14 cellular contexts compared by ENCODE assay signal in genomic region chr19:30222993-30223865, GRCh38.
DNase-seq lines count a peak whose midpoint lies in the region; ATAC-seq and TF ChIP-seq lines count a peak whose summit lies in the region.
"Had no signal": no experiment of that assay in that cellular context is flagged by ENCODE, and none has a peak within 500 bp of the region (broad histone marks: within the 10 kb centered on the region; RNA-seq: fewer than 3 reads in every experiment).

No MANE protein-coding gene starts in this region.

- CTCF ChIA-PET in activated CD4-positive, alpha-beta T cell treated with anti-CD3 and anti-CD28 coated beads for 36 hours (lab: Charles Lee): interaction anchor here (1.0 to 1.5 kb wide), 2 partner anchors 9 to 15 kb away, joined by 3 to 5 read pairs; no protein-coding TSS in a partner anchor
- CTCF ChIA-PET in IMR-90 (lab: Yijun Ruan, JAX): interaction anchor here (0.6 kb wide), 1 partner anchor 184 kb away, joined by 4 read pairs; no protein-coding TSS in a partner anchor

- no peak overlapping the region for H2BK120ac ChIP-seq in IMR-90 (ENCODE audit: low read depth, low read length)

- H3K36me3 ChIP-seq in IMR-90 (ENCODE audit: control insufficient read depth, insufficient read depth, low read length) (no peaks in the 10 kb centered on the region), iPS DF 6.9 (ENCODE audit: control insufficient read depth, insufficient read depth, low read length) (no peaks in the 10 kb centered on the region), MG63 (no peaks in the 10 kb centered on the region)
- H3K36me3 ChIP-seq: lower lobe of right lung, upper lobe of right lung had no signal

- H3K4me1 Mint-ChIP-seq in activated CD4-positive, alpha-beta T cell treated with anti-CD3 and anti-CD28 coated beads, Interleukin-2, amount 10 ng/mL, durations not matched to agents 24 days and 14 days: peaks cover 21% of the 10 kb centered on the region
- H3K4me1 Mint-ChIP-seq in activated CD4-positive, alpha-beta T cell treated with anti-CD3 and anti-CD28 coated beads for 36 hours: peaks cover 24% of the 10 kb centered on the region

- H3K27ac Mint-ChIP-seq in activated CD4-positive, alpha-beta T cell treated with anti-CD3 and anti-CD28 coated beads, Interleukin-2, amount 10 ng/mL, durations not matched to agents 24 days and 14 days: peak overlapping the region; percentile 45
- no peak overlapping the region for H3K27ac Mint-ChIP-seq in activated CD4-positive, alpha-beta T cell treated with anti-CD3 and anti-CD28 coated beads for 36 hours
- H3K27ac Mint-ChIP-seq: HFFc6 had no signal

- ATAC-seq in activated CD4-positive, alpha-beta T cell treated with anti-CD3 and anti-CD28 coated beads for 36 hours: no peak
- no peak for ATAC-seq in IMR-90 (ENCODE audit: low read depth)
- no peak for ATAC-seq in GM19463 (IDR thresholded peaks at IDR 0.05; ENCODE audit: unreplicated experiment)

- H3K4me3 ChIP-seq in IMR-90 (ENCODE audit: insufficient read depth, low read depth, low read length) (no peak overlapping the region), iPS DF 6.9 (ENCODE audit: low read length) (peak overlapping the region; percentile 51; the same call in 1 of the 2 replicates), MG63 (no peak overlapping the region)
- H3K4me3 ChIP-seq: lower lobe of right lung, upper lobe of right lung had no signal

- in situ Hi-C loops in IMR-90 (cut with MboI; ENCODE audit: low sequenced_read_pairs): no loop called here

- no peak overlapping the region for H2BK15ac ChIP-seq in IMR-90 (ENCODE audit: low read depth, low read length)

- 16% methylated on average over 16 of the region's 36 CpGs; no CpG with 5 or more reads in 1 of the 2 experiments for WGBS in IMR-90 (ENCODE audit: extremely low coverage in 2 of 2, insufficient read length in 1 of 2), 2 experiments
- no CpG with 5 or more reads among the region's 36 CpGs for WGBS in iPS DF 6.9 (ENCODE audit: insufficient coverage, insufficient read length)

- H3K18ac ChIP-seq in IMR-90 (ENCODE audit: low read depth, low read length): no peak overlapping the region

- no peaks in the 10 kb centered on the region for H3K79me1 ChIP-seq in IMR-90 (ENCODE audit: low read depth in 1 of 2, low read length in 2 of 2)

- H3K36me3 Mint-ChIP-seq in activated CD4-positive, alpha-beta T cell treated with anti-CD3 and anti-CD28 coated beads, Interleukin-2, amount 10 ng/mL, durations not matched to agents 24 days and 14 days (ENCODE audit: low read depth): peaks cover 12% of the 10 kb centered on the region
- no peaks in the 10 kb centered on the region for H3K36me3 Mint-ChIP-seq in activated CD4-positive, alpha-beta T cell treated with anti-CD3 and anti-CD28 coated beads for 36 hours (ENCODE audit: low read depth)

- peak overlapping the region; percentile 42 for H2AK9ac ChIP-seq in IMR-90 (replicated peaks; ENCODE audit: low read depth, low read length, poor library complexity)

- dilution Hi-C loops in IMR-90 (cut with HindIII; ENCODE audit: low sequenced_read_pairs, unreplicated experiment): no loop called here

- H2AFZ ChIP-seq in IMR-90 (replicated peaks; ENCODE audit: low read length, poor library complexity): no peak overlapping the region

- H3K4me2 ChIP-seq in IMR-90 (ENCODE audit: low read depth, low read length): no peak overlapping the region

- no peak overlapping the region for H3K14ac ChIP-seq in IMR-90 (replicated peaks; ENCODE audit: low read depth, low read length)

- TF ChIP-seq POLR2A in IMR-90 (IDR thresholded peaks at IDR 0.05; ENCODE audit: low read depth, low read length): no peak

- no peak overlapping the region for H4K91ac ChIP-seq in IMR-90 (ENCODE audit: insufficient read depth, low read depth, low read length)

- H3K56ac ChIP-seq in IMR-90 (ENCODE audit: extremely low read depth, insufficient read depth, low read length): no peak overlapping the region

- no peak overlapping the region for H4K8ac ChIP-seq in IMR-90 (ENCODE audit: low read depth in 2 of 2, low read length in 2 of 2)

- H3K4ac ChIP-seq in IMR-90 (ENCODE audit: low read depth, low read length): no peak overlapping the region

- POLR2A ChIA-PET in activated CD4-positive, alpha-beta T cell treated with anti-CD3 and anti-CD28 coated beads for 36 hours (lab: Charles Lee): interaction anchor here (0.6 kb wide), 1 partner anchor 507 kb away, joined by 3 read pairs; no protein-coding TSS in a partner anchor
- POLR2A ChIA-PET in IMR-90 (lab: Charles Lee; ENCODE audit: unreplicated experiment): no interaction called here

- H3K9ac ChIP-seq in IMR-90 (ENCODE audit: low read depth, low read length): no peak overlapping the region

- H4K5ac ChIP-seq in IMR-90 (ENCODE audit: low read depth, low read length): no peak overlapping the region

- no peak overlapping the region for H2AK5ac ChIP-seq in IMR-90 (ENCODE audit: low read depth, low read length)

- TF ChIP-seq CTCF in IMR-90 (conservative IDR thresholded peaks at IDR 0.05; ENCODE audit: low read depth, low read length): no peak

- no peak overlapping the region for H2BK5ac ChIP-seq in IMR-90 (ENCODE audit: low read depth, low read length, poor library complexity, severe bottlenecking)

- DNase-seq in activated CD4-positive, alpha-beta T cell treated with anti-CD3 and anti-CD28 coated beads, Interleukin-2, amount 10 ng/mL, durations not matched to agents 24 days and 14 days: no peak
- DNase-seq in activated CD4-positive, alpha-beta T cell treated with anti-CD3 and anti-CD28 coated beads for 36 hours: no peak
- DNase-seq in IMR-90: no peak
- DNase-seq in iPS DF 6.9 (ENCODE audit: low read depth, low spot score): no peak
- DNase-seq in retina: peak; percentile 84
- DNase-seq in hepatic stellate cell (ENCODE audit: low spot score): no peak
- no peak for DNase-seq in MG63
- DNase-seq: activated effector memory CD4-positive, alpha-beta T cell treated with Interleukin-2 at 50 U/mL for 16 hours; COR-L47; HFFc6; lower lobe of right lung; NCI-H1105; upper lobe of right lung had no signal

- BruUV-seq in IMR-90 (replicated peaks; lab: Mats Ljungman, UMichigan): no TSS peak

- H3K23ac ChIP-seq in IMR-90 (ENCODE audit: low read depth, low read length): no peak overlapping the region

- no peaks in the 10 kb centered on the region for H4K20me1 ChIP-seq in IMR-90 (ENCODE audit: insufficient read depth, low read length)

- H3K27ac ChIP-seq in IMR-90 (ENCODE audit: insufficient read depth, low read length): no peak overlapping the region
- H3K27ac ChIP-seq in iPS DF 6.9 (ENCODE audit: low read length): no peak overlapping the region
- H3K27ac ChIP-seq: lower lobe of right lung, upper lobe of right lung had no signal

- no peak for TF ChIP-seq RAD21 in IMR-90 (IDR thresholded peaks at IDR 0.05; ENCODE audit: low read length)

- peaks cover 41% of the 10 kb centered on the region for H3K27me3 ChIP-seq in IMR-90 (ENCODE audit: control insufficient read depth, insufficient read depth, low read length)
- H3K27me3 ChIP-seq in iPS DF 6.9 (ENCODE audit: control insufficient read depth, insufficient read depth, low read length): peaks cover 42% of the 10 kb centered on the region
- peaks cover 26% of the 10 kb centered on the region for H3K27me3 ChIP-seq in MG63

- peaks cover 9% of the 10 kb centered on the region for H3K9me3 Mint-ChIP-seq in activated CD4-positive, alpha-beta T cell treated with anti-CD3 and anti-CD28 coated beads, Interleukin-2, amount 10 ng/mL, durations not matched to agents 24 days and 14 days
- H3K9me3 Mint-ChIP-seq in activated CD4-positive, alpha-beta T cell treated with anti-CD3 and anti-CD28 coated beads for 36 hours (ENCODE audit: low read depth): no peaks in the 10 kb centered on the region
- H3K9me3 Mint-ChIP-seq: HFFc6 had no signal

- peaks cover 56% of the 10 kb centered on the region for H3K27me3 Mint-ChIP-seq in activated CD4-positive, alpha-beta T cell treated with anti-CD3 and anti-CD28 coated beads, Interleukin-2, amount 10 ng/mL, durations not matched to agents 24 days and 14 days
- peaks cover 55% of the 10 kb centered on the region for H3K27me3 Mint-ChIP-seq in activated CD4-positive, alpha-beta T cell treated with anti-CD3 and anti-CD28 coated beads for 36 hours

- no peak overlapping the region for H2BK20ac ChIP-seq in IMR-90 (ENCODE audit: low read depth, low read length)

- intact Hi-C loops in activated CD4-positive, alpha-beta T cell treated with anti-CD3 and anti-CD28 coated beads, Interleukin-2, amount 10 ng/mL, durations not matched to agents 24 days and 14 days (cut with micrococcal nuclease): loop anchor here (10.0 kb wide), 1 partner anchor 498 kb away; no protein-coding TSS in a partner anchor
- intact Hi-C loops in activated CD4-positive, alpha-beta T cell treated with anti-CD3 and anti-CD28 coated beads for 36 hours (cut with DNase I, micrococcal nuclease): loop anchor here in 1 of 2 experiments (10.0 kb wide), 3 partner anchors 152 to 488 kb away; partner anchors contain the start of genes URI1 and ZNF536
- intact Hi-C loops in IMR-90 (cut with micrococcal nuclease): loop anchor here (10.0 kb wide), 2 partner anchors 278 to 422 kb away; partner anchors contain the start of gene URI1

- H3K9me3 ChIP-seq in IMR-90 (ENCODE audit: control insufficient read depth, insufficient read depth, low read length) (no peaks in the 10 kb centered on the region), iPS DF 6.9 (ENCODE audit: control insufficient read depth, insufficient read depth, low read length) (no peaks in the 10 kb centered on the region), MG63 (no peaks in the 10 kb centered on the region)
- H3K9me3 ChIP-seq: lower lobe of right lung, upper lobe of right lung had no signal

- H3K4me1 ChIP-seq in IMR-90 (ENCODE audit: control insufficient read depth, insufficient read depth, low read length): peaks cover 4% of the 10 kb centered on the region; the same call in 1 of the 2 replicates
- no peaks in the 10 kb centered on the region; the same call in 1 of the 2 replicates for H3K4me1 ChIP-seq in iPS DF 6.9 (ENCODE audit: control insufficient read depth, insufficient read depth, low read length)

- H3K4me3 Mint-ChIP-seq in activated CD4-positive, alpha-beta T cell treated with anti-CD3 and anti-CD28 coated beads, Interleukin-2, amount 10 ng/mL, durations not matched to agents 24 days and 14 days: no peak overlapping the region
- no peak overlapping the region for H3K4me3 Mint-ChIP-seq in activated CD4-positive, alpha-beta T cell treated with anti-CD3 and anti-CD28 coated beads for 36 hours
- H3K4me3 Mint-ChIP-seq: HFFc6 had no signal

- no peaks in the 10 kb centered on the region for H3K9me1 ChIP-seq in IMR-90 (ENCODE audit: insufficient read depth, low read length)

TF ChIP-seq in IMR-90, 13 proteins besides CTCF, POLR2A, EP300 and RAD21 (continues in another document):
- TF ChIP-seq RFX5 (IDR thresholded peaks at IDR 0.05; ENCODE audit: low read depth, low read length) (no peak), RCOR1 (IDR thresholded peaks at IDR 0.05; ENCODE audit: insufficient replicate concordance, low read length) (no peak), FOS (IDR thresholded peaks at IDR 0.05; ENCODE audit: low read depth, low read length) (no peak)
